ENCODE assay signal across 12 cellular contexts in the genomic region with DNA sequence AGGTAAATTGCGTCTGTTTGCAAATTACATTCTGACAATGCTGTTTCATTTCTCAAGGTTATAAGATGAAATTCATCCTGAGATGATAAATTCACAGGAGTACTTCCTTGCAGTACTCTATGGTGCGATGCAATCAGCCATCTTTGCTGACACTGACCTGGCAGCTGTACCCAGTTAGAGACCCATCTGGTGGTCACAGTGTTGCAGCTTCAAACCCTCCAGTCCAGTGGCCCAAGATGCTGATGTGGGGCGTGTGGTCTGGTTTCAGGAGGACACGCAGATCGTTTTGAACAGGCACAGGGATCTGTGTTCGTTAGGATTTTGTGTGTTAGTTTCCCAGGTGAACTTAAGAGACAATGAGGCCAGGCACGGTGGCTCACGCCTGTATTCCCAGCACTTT.
A peak's percentile ranks its signal among the peaks of the same experiment; 100 is the strongest.
DNase-seq lines count a peak whose midpoint lies in the region; ATAC-seq and TF ChIP-seq lines count a peak whose summit lies in the region.
"Had no signal": no experiment of that assay in that cellular context is flagged by ENCODE, and none has a peak within 500 bp of the region (broad histone marks: within the 10 kb centered on the region; RNA-seq: fewer than 3 reads in every experiment).

No MANE protein-coding gene starts in this region.

- H3K14ac ChIP-seq in IMR-90 (replicated peaks; ENCODE audit: low read depth, low read length): no peak overlapping the region

- no peaks in the 10 kb centered on the region for H3K9me3 ChIP-seq in HCT116 (ENCODE audit: control insufficient read depth in 1 of 2, insufficient read depth in 1 of 2, low read depth in 1 of 2, low read length in 2 of 2)
- H3K9me3 ChIP-seq in IMR-90 (ENCODE audit: control insufficient read depth, insufficient read depth, low read length): no peaks in the 10 kb centered on the region; the same call in 1 of the 2 replicates
- H3K9me3 ChIP-seq in lung (ENCODE audit: control insufficient read depth in 2 of 2, insufficient read depth in 1 of 2, low read length in 1 of 2): peaks cover 0 to 2% of the 10 kb centered on the region in 2 donors

- TF ChIP-seq POLR2A in HCT116 (IDR thresholded peaks at IDR 0.05; ENCODE audit: borderline replicate concordance, extremely low read depth, insufficient read depth, insufficient read length) (no peak), IMR-90 (IDR thresholded peaks at IDR 0.05; ENCODE audit: low read depth, low read length) (no peak)

- H3K4me3 ChIP-seq in HCT116 (replicated peaks in 1 of 2; ENCODE audit: low read depth in 1 of 2, low read length in 2 of 2) (no peak overlapping the region), IMR-90 (ENCODE audit: insufficient read depth, low read depth, low read length) (no peak overlapping the region), lung (no peak overlapping the region)
- H3K4me3 ChIP-seq: GM23338, HAP-1 had no signal

- in situ Hi-C loops in IMR-90 (cut with MboI; ENCODE audit: low sequenced_read_pairs): no loop called here

- TF ChIP-seq CTCF in HCT116 (IDR thresholded peaks at IDR 0.05 in 2 of 3, conservative IDR thresholded peaks at IDR 0.05 in 1 of 3; ENCODE audit: borderline replicate concordance in 1 of 3, insufficient read depth in 1 of 3, low read depth in 2 of 3, low read length in 2 of 3) (no peak), IMR-90 (conservative IDR thresholded peaks at IDR 0.05; ENCODE audit: low read depth, low read length) (no peak), lung (IDR thresholded peaks at IDR 0.05; ENCODE audit: control extremely low read depth, extremely low read depth) (no peak)

- H2BK120ac ChIP-seq in IMR-90 (ENCODE audit: low read depth, low read length): no peak overlapping the region

- intact Hi-C loops in HCT116 (cut with micrococcal nuclease) (no loop called here), IMR-90 (cut with micrococcal nuclease) (no loop called here)

- no peak overlapping the region for H2AK9ac ChIP-seq in IMR-90 (replicated peaks; ENCODE audit: low read depth, low read length, poor library complexity)

- H4K8ac ChIP-seq in IMR-90 (ENCODE audit: low read depth in 2 of 2, low read length in 2 of 2): no peak overlapping the region

- CTCF ChIA-PET in HCT116 (lab: Charles Lee): interaction anchor here (1.6 kb wide), 1 partner anchor 28 kb away, joined by 5 read pairs; no protein-coding TSS in a partner anchor
- CTCF ChIA-PET in IMR-90 (lab: Yijun Ruan, JAX): interaction anchor here (0.6 to 1.0 kb wide), 3 partner anchors 15 to 49 kb away, joined by 3 to 5 read pairs (median 3); no protein-coding TSS in a partner anchor

- RAD21 ChIA-PET in HCT116 (lab: Charles Lee; ENCODE audit: low non-redundant PET in 1 of 2, low total read pairs in 2 of 2, uncharacterized antibody in 2 of 2, unreplicated experiment in 2 of 2): no interaction called here

- H3K27ac ChIP-seq in HCT116 (ENCODE audit: low read depth, low read length): no peak overlapping the region
- no peak overlapping the region for H3K27ac ChIP-seq in IMR-90 (ENCODE audit: insufficient read depth, low read length)
- H3K27ac ChIP-seq in lung (ENCODE audit: low read depth in 1 of 2, low read length in 1 of 2): no peak overlapping the region
- H3K27ac ChIP-seq in caudate nucleus (ENCODE audit: low read depth, low read length): no peak overlapping the region

- peak overlapping the region; percentile 81; the same call in 1 of the 2 replicates for H3K23ac ChIP-seq in IMR-90 (ENCODE audit: low read depth, low read length)

- no peak for TF ChIP-seq RAD21 in HCT116 (IDR thresholded peaks at IDR 0.05; ENCODE audit: low read depth)
- TF ChIP-seq RAD21 in IMR-90 (IDR thresholded peaks at IDR 0.05; ENCODE audit: low read length): no peak

- no peak overlapping the region for H4K91ac ChIP-seq in IMR-90 (ENCODE audit: insufficient read depth, low read depth, low read length)

- H2AFZ ChIP-seq in HCT116 (ENCODE audit: low read depth, low read length, poor library complexity, severe bottlenecking) (no peak overlapping the region), IMR-90 (replicated peaks; ENCODE audit: low read length, poor library complexity) (peak overlapping the region; percentile 65)

- H2AK5ac ChIP-seq in IMR-90 (ENCODE audit: low read depth, low read length): peak overlapping the region; percentile 66; the same call in 1 of the 2 replicates

- H3K9ac ChIP-seq in HCT116 (ENCODE audit: low read length) (no peak overlapping the region), IMR-90 (ENCODE audit: low read depth, low read length) (no peak overlapping the region)

- dilution Hi-C loops in IMR-90 (cut with HindIII; ENCODE audit: low sequenced_read_pairs, unreplicated experiment): no loop called here

- H3K9me1 ChIP-seq in IMR-90 (ENCODE audit: insufficient read depth, low read length): no peaks in the 10 kb centered on the region

- H4K20me1 ChIP-seq in HCT116 (ENCODE audit: insufficient read depth) (no peaks in the 10 kb centered on the region), IMR-90 (ENCODE audit: insufficient read depth, low read length) (no peaks in the 10 kb centered on the region)

- H3K36me3 ChIP-seq in HCT116 (ENCODE audit: control insufficient read depth in 1 of 2, insufficient read depth in 2 of 2, low read length in 2 of 2): no peaks in the 10 kb centered on the region
- no peaks in the 10 kb centered on the region for H3K36me3 ChIP-seq in IMR-90 (ENCODE audit: control insufficient read depth, insufficient read depth, low read length)
- no peaks in the 10 kb centered on the region for H3K36me3 ChIP-seq in lung (ENCODE audit: control insufficient read depth in 2 of 2, insufficient read depth in 2 of 2, low read length in 2 of 2)
- H3K36me3 ChIP-seq: HAP-1 had no signal

- H3K4me1 ChIP-seq in HCT116 (ENCODE audit: control insufficient read depth in 1 of 2, insufficient read depth in 2 of 2, low read length in 2 of 2): peaks cover 19 to 32% of the 10 kb centered on the region in 2 experiments
- no peaks in the 10 kb centered on the region; the same call in 1 of the 2 replicates for H3K4me1 ChIP-seq in IMR-90 (ENCODE audit: control insufficient read depth, insufficient read depth, low read length)
- no peaks in the 10 kb centered on the region for H3K4me1 ChIP-seq in lung (ENCODE audit: control insufficient read depth in 2 of 2, insufficient read depth in 2 of 2, low read length in 2 of 2)

- H3K79me2 ChIP-seq in HCT116 (ENCODE audit: insufficient read depth, low read length): no peaks in the 10 kb centered on the region

- DNase-seq in HCT116 (ENCODE audit: low read depth, low spot score) (no peak), IMR-90 (no peak), lung (ENCODE audit: low spot score) (peak; percentile 11), caudate nucleus (lab: John Stamatoyannopoulos, UW) (no peak), MV-4-11 (lab: John Stamatoyannopoulos, UW) (no peak)
- DNase-seq: C1 segment of cervical spinal cord; Calu3; CD4-positive, alpha-beta memory T cell; GF-D8 had no signal

- H3K4me2 ChIP-seq in HCT116 (ENCODE audit: low read length) (peak overlapping the region; percentile 68; the same call in 1 of the 2 replicates), IMR-90 (ENCODE audit: low read depth, low read length) (no peak overlapping the region)
- H3K4me2 ChIP-seq: GM23338 had no signal

- no peak overlapping the region for H3K56ac ChIP-seq in IMR-90 (ENCODE audit: extremely low read depth, insufficient read depth, low read length)

- H2BK20ac ChIP-seq in IMR-90 (ENCODE audit: low read depth, low read length): peak overlapping the region; percentile 55; the same call in 1 of the 2 replicates

- H3K79me1 ChIP-seq in IMR-90 (ENCODE audit: low read depth in 1 of 2, low read length in 2 of 2): no peaks in the 10 kb centered on the region

- POLR2A ChIA-PET in HCT116 (lab: Charles Lee): no interaction called here
- POLR2A ChIA-PET in IMR-90 (lab: Charles Lee; ENCODE audit: unreplicated experiment): no interaction called here

- H2BK5ac ChIP-seq in IMR-90 (ENCODE audit: low read depth, low read length, poor library complexity, severe bottlenecking): no peak overlapping the region

- 96% methylated on average over 4 of the region's 8 CpGs; no CpG with 5 or more reads in 1 of the 2 experiments for whole genome bisulfite sequencing in IMR-90 (ENCODE audit: extremely low coverage in 2 of 2, insufficient read length in 1 of 2), 2 experiments
- whole genome bisulfite sequencing in lung, 2 donors: 94% methylated on average over 8 of the region's 8 CpGs

- H2BK15ac ChIP-seq in IMR-90 (ENCODE audit: low read depth, low read length): no peak overlapping the region

- H3K4ac ChIP-seq in IMR-90 (ENCODE audit: low read depth, low read length): no peak overlapping the region

- no peaks in the 10 kb centered on the region for H3K9me2 ChIP-seq in HCT116 (ENCODE audit: insufficient read depth)

- H3K27me3 ChIP-seq in HCT116 (ENCODE audit: insufficient read depth, low read length) (no peaks in the 10 kb centered on the region; the same call in 1 of the 2 replicates), IMR-90 (ENCODE audit: control insufficient read depth, insufficient read depth, low read length) (no peaks in the 10 kb centered on the region; the same call in 1 of the 2 replicates), lung (ENCODE audit: control insufficient read depth, insufficient read depth) (peaks cover 5% of the 10 kb centered on the region)

- no TSS peak for BruUV-seq in HCT116 (replicated peaks; lab: Mats Ljungman, UMichigan)
- BruUV-seq in IMR-90 (replicated peaks; lab: Mats Ljungman, UMichigan): no TSS peak

- no peak overlapping the region for H4K5ac ChIP-seq in IMR-90 (ENCODE audit: low read depth, low read length)

- no peak overlapping the region for H3K18ac ChIP-seq in IMR-90 (ENCODE audit: low read depth, low read length)

- ATAC-seq in HCT116 (no peak), IMR-90 (ENCODE audit: low read depth) (no peak), lung (ENCODE audit: insufficient read depth, low FRiP score) (no peak), HG03342 (IDR thresholded peaks at IDR 0.05; ENCODE audit: unreplicated experiment) (no peak)
- ATAC-seq: GM23338 had no signal

TF ChIP-seq in HCT116, 20 proteins besides CTCF, POLR2A, EP300 and RAD21 (continues in another document):
- TF ChIP-seq ELF1 (IDR thresholded peaks at IDR 0.05; ENCODE audit: borderline replicate concordance, low read depth): no peak
- no peak for TF ChIP-seq TCF7L2 (IDR thresholded peaks at IDR 0.05; ENCODE audit: borderline replicate concordance, extremely low read depth, insufficient read depth, insufficient read length)
- no peak for TF ChIP-seq YY1 (IDR thresholded peaks at IDR 0.05; ENCODE audit: extremely low read depth, insufficient replicate concordance, low read depth, low read length)
- TF ChIP-seq JUND (IDR thresholded peaks at IDR 0.05): no peak
- no peak for TF ChIP-seq SIN3A (IDR thresholded peaks at IDR 0.05; ENCODE audit: low read depth)
- no peak for TF ChIP-seq EGR1 (IDR thresholded peaks at IDR 0.05; ENCODE audit: low read depth)

TF ChIP-seq in IMR-90, 13 proteins besides CTCF, POLR2A, EP300 and RAD21 (continues in another document):
- TF ChIP-seq NFE2L2 (IDR thresholded peaks at IDR 0.05; ENCODE audit: low read depth, low read length) (no peak), MXI1 (IDR thresholded peaks at IDR 0.05; ENCODE audit: borderline replicate concordance, low read depth, low read length) (no peak)
